8 cellular contexts compared by ENCODE assay signal in the genomic region with DNA sequence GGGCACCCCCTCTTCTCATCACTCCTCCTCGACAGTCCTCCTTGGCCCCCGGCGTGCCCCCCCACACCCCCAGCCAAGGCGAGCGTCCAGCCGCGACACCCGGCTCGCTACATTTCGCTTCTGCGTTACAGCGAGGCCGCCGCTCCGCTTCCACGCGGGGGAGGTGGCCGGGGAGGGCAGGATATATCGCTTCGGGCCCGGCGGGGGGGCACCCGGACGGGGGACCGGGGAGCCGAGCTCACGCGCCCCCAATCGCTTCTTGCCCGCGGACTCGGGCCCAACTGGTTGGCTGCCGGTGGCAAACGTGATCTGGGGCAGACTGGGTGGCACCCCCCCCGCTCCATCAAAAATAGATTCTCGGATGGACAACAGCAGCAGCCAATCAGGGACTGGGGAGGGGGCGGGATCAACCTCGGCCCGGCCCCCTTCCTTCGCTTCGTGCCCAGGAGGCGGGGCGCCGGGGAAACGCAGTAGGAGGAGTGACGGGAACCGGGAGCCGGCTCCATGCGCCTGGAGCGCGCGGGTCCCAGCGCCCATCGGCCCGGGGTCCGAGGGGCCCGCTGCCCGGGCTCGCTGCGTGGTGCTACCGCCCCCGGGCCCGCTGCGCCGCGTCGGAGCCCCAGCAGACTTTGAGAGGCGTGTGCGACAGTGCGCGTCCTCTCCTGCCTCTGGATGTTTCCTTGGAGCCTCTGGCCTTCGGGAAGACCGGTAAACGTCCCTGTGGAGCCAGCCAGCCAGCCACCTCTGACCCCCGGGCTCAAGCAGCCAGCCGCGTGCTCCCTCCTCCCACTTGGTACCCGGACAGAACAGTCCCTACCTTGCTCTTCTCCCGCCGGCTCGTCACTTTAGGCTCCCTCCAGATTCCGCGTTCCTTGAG. TPM values are rescaled to one million over a fixed set of nuclear protein-coding genes. Genes with fewer than 3 reads are reported as not detected.
DNase-seq lines count a peak whose midpoint lies in the region; ATAC-seq, FAIRE-seq and TF ChIP-seq lines count a peak whose summit lies in the region.

Gene SLC41A1 (minus strand): TSS at position 321 of the 877 bp plus-strand sequence. CDS start 2,757 bp downstream, outside the sequence.

- peaks cover 0 to 24% (median 12%) of the 10 kb centered on the region in 9 donors for H3K36me3 ChIP-seq in heart left ventricle

- intact Hi-C loops in heart left ventricle (cut with DNase I) (loop anchor here in 8 of 10 donors (1.0 to 5.0 kb wide), 9 partner anchors 38 to 164 kb away; partner anchors contain the start of genes NUCKS1 (in 2 of the 8), PM20D1 (in 2 of the 8) and RAB29 (in 1 of the 8)), posterior cingulate gyrus (cut with DNase I) (no loop called here)

- TF ChIP-seq CTCF in heart left ventricle (IDR thresholded peaks at IDR 0.05) (peak in 1 of 12 donors; percentile 4), type B pancreatic cell (conservative IDR thresholded peaks at IDR 0.05) (no peak)

- H3K9me3 Mint-ChIP-seq in type B pancreatic cell = no peaks in the 10 kb centered on the region

- no peak for FAIRE-seq in GM12891 (lab: Jason Lieb, UNC)

- peak within 1 kb of the TSS; percentile 93 for H3K27ac Mint-ChIP-seq in T-helper 17 cell
- H3K27ac Mint-ChIP-seq in type B pancreatic cell = peak within 1 kb of the TSS; percentile 85

- TF ChIP-seq POLR2A in GM12891 (IDR thresholded peaks at IDR 0.05; ENCODE audit: low read depth, low read length) (no peak), heart left ventricle (IDR thresholded peaks at IDR 0.05) (peak; percentile 56 to 92)

- 0% methylated on average over 22 to 83 of the region's 83 CpGs for WGBS in heart left ventricle, 4 donors

- no peaks in the 10 kb centered on the region for H3K27me3 ChIP-seq in heart left ventricle

- peaks cover 0 to 50% (median 32%) of the 10 kb centered on the region in 12 donors for H3K4me1 ChIP-seq in heart left ventricle

- ATAC-seq in HG02938 (IDR thresholded peaks at IDR 0.05; ENCODE audit: unreplicated experiment) = peak; percentile 90
- peak; percentile 97 for ATAC-seq in T-helper 17 cell
- peak; percentile 86 to 93 (median 88) for ATAC-seq in heart left ventricle

- peak within 1 kb of the TSS; percentile 63 to 95 (median 80) for H3K4me3 ChIP-seq in heart left ventricle

- H3K4me3 Mint-ChIP-seq in T-helper 17 cell (peak within 1 kb of the TSS; percentile 95), type B pancreatic cell (peak within 1 kb of the TSS; percentile 96)

- H3K4me1 Mint-ChIP-seq in T-helper 17 cell = peaks cover 49% of the 10 kb centered on the region
- H3K4me1 Mint-ChIP-seq in type B pancreatic cell (ENCODE audit: unreplicated experiment) = peaks cover 44% of the 10 kb centered on the region

- H3K27me3 Mint-ChIP-seq in T-helper 17 cell = no peaks in the 10 kb centered on the region
- no peaks in the 10 kb centered on the region for H3K27me3 Mint-ChIP-seq in type B pancreatic cell

- H3K27ac ChIP-seq in heart left ventricle = peak within 1 kb of the TSS; percentile 81 to 97 (median 92)

- DNase-seq in GM12891 (ENCODE audit: insufficient read length, low spot score) (peak; percentile 75), NCI-H187 treated with DMSO at 0.1 percent for 48 hours (lab: John Stamatoyannopoulos, UW) (peak; percentile 92), T-helper 17 cell (peak; percentile 80 to 94 (median 87)), amniotic epithelial cell (ENCODE audit: low read depth) (peak; percentile 80), heart left ventricle (peak; percentile 94 to 96 (median 94)), posterior cingulate gyrus (peak; percentile 93 to 99 (median 96)), type B pancreatic cell (ENCODE audit: extremely low spot score, unreplicated experiment) (peak; percentile 89)

- H3K9me3 ChIP-seq in T-helper 17 cell (ENCODE audit: control insufficient read depth, low read length, poor library complexity, severe bottlenecking) = no peaks in the 10 kb centered on the region
- H3K9me3 ChIP-seq in heart left ventricle = no peaks in the 10 kb centered on the region

- H3K36me3 Mint-ChIP-seq in T-helper 17 cell (ENCODE audit: low read depth) (peaks cover 3% of the 10 kb centered on the region), type B pancreatic cell (peaks cover 16% of the 10 kb centered on the region)

TF ChIP-seq in GM12891, 5 proteins besides CTCF, POLR2A, EP300 and RAD21:
- TF ChIP-seq SPI1 (IDR thresholded peaks at IDR 0.05; ENCODE audit: low read depth, low read length) (no peak), TAF1 (IDR thresholded peaks at IDR 0.05; ENCODE audit: low read depth, low read length) (no peak), POLR2AphosphoS5 (IDR thresholded peaks at IDR 0.05; ENCODE audit: low read depth, low read length) (no peak), POU2F2 (IDR thresholded peaks at IDR 0.05; ENCODE audit: low read depth, low read length) (no peak), PAX5 (IDR thresholded peaks at IDR 0.05; ENCODE audit: insufficient read depth, low read length, severe bottlenecking) (no peak)

RNA-seq across cellular contexts. Expression of gene SLC41A1, which starts in this region (rescaled TPM):
- polyA plus RNA-seq in GM12891 (2012; ENCODE audit: low read depth, missing spikeins) = 0.05 TPM
- total RNA-seq in T-helper 17 cell (10 to 100 TPM; 33.5 to 36.2 TPM), heart left ventricle (100 to 1,000 TPM; 247 to 442 (median 333) TPM), type B pancreatic cell (ENCODE audit: low replicate concordance) (11.7 and 25.9 TPM in 2 replicates)
- polyA plus RNA-seq in heart left ventricle = 100 to 1,000 TPM; 146 to 198 TPM

Comparison
In these comparisons a context has a peak if more than half of its experiments do, and no peak if none do; other contexts are left out.
1. Peak in every context shown above with its lines: DNase-seq, ATAC-seq, H3K4me3 ChIP-seq and H3K27ac ChIP-seq.